Comparison of ENCODE assay signal across 14 cellular contexts in the genomic region with DNA sequence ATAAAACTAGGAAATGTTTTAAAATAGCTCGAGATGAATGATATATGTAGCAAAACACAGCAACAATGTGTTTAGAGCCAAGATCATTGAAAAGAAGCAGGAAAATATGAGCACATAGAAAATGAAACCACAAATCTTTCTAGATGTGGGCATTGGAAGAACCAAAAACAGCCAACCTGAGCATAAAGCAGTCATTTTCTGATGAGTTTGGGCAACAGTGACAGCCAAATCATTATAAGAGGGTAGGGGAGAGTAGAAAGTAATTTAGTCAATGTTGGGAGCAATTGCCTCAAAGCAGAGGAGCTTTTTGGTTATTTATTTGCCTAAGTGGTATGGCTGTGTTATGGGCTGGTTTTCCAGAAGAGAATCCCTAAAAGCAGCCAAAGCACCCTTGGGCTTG. TPM values are rescaled to one million over a fixed set of nuclear protein-coding genes. Genes with fewer than 3 reads are reported as not detected.
"Had no signal": no experiment of that assay in that cellular context is flagged by ENCODE, and none has a peak within 500 bp of the region (broad histone marks: within the 10 kb centered on the region; RNA-seq: fewer than 3 reads in every experiment).

No MANE protein-coding gene starts in this region.

- H3K27ac Mint-ChIP-seq: neural progenitor cell had no signal

- H3K9me3 Mint-ChIP-seq: central memory CD8-positive, alpha-beta T cell; neural progenitor cell had no signal

- H3K4me1 Mint-ChIP-seq: central memory CD8-positive, alpha-beta T cell; neural progenitor cell had no signal

- DNase-seq: anterior cingulate cortex; brain microvascular endothelial cell; effector CD4-positive, alpha-beta T cell; left lung; mammary epithelial cell; SHP77 treated with DMSO at 0.1 percent for 48 hours; spleen; tibial artery; uterus; WERI-Rb-1 had no signal

- H3K36me3 Mint-ChIP-seq: neural progenitor cell had no signal

- ATAC-seq: left lung, sciatic nerve had no signal

- H3K4me3 Mint-ChIP-seq: central memory CD8-positive, alpha-beta T cell; neural progenitor cell had no signal

RNA-seq across cellular contexts. Expression of a gene that starts 8.8 kb away (rescaled TPM):
- total RNA-seq: osteocyte had no signal
